ENCODE assay signal across 10 cellular contexts in the genomic region with DNA sequence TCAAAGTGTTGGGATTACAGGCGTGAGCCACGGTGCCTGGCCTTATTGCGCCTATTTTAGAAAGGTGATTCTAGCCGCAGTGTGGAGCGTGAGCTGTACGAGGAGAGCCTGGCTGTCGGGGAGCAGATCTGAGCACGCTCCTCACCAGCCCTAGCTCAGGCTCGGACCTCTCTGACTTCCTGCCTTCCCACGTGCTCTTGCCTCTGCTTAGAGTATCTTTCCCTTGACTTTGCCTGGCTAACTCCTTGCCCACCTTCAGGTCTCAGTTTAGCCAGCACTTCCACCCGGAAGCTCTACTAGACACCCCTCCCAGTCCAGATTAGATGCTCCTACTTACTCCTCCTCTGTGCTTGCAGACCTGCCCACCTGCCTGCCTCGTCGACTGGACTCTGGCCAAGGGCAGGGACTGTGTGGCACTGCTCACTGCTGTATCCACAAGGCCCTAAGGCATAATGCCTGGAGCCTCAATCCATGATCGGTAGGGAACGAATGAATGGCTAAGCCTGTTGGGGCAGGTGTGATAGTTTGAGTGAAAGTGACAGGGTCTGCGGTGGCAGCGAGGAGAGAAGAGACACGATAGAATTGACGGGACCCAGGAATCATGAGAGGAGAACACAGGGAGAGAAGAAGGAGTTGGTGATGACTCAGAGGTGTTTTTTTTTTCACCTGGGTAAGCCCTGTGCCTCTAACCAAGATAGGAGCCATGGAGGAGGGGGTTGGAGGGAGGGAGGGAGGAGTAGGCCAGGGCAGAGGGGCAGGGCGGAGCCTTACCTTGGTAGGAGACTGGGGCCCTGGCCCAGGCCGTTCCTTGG. TPM values are rescaled to one million over a fixed set of nuclear protein-coding genes. Genes with fewer than 3 reads are reported as not detected.
DNase-seq lines count a peak whose midpoint lies in the region; ATAC-seq lines count a peak whose summit lies in the region.
"Had no signal": no experiment of that assay in that cellular context is flagged by ENCODE, and none has a peak within 500 bp of the region (broad histone marks: within the 10 kb centered on the region; RNA-seq: fewer than 3 reads in every experiment).

No MANE protein-coding gene starts in this region.

- no peaks in the 10 kb centered on the region for H4K20me1 ChIP-seq in BLaER1

- H3K27ac ChIP-seq in BLaER1: peak overlapping the region; percentile 13; the same call in 1 of the 2 replicates
- peak overlapping the region; percentile 29 for H3K27ac ChIP-seq in cingulate gyrus (ENCODE audit: low read depth, low read length)

- H3K9ac ChIP-seq in BLaER1: no peak overlapping the region
- H3K9ac ChIP-seq in mucosa of stomach (ENCODE audit: low read length): peak overlapping the region; percentile 56

- H3K4me1 ChIP-seq in BLaER1 (peaks cover 54% of the 10 kb centered on the region), mucosa of stomach (ENCODE audit: control insufficient read depth, insufficient read depth, low read length) (peaks cover 61% of the 10 kb centered on the region)

- H3K4me2 ChIP-seq in BLaER1: no peak overlapping the region

- H3K4me3 ChIP-seq in BLaER1: no peak overlapping the region
- peak overlapping the region; percentile 22 for H3K4me3 ChIP-seq in mucosa of stomach (ENCODE audit: low read length)

- ATAC-seq in HG03175 (IDR thresholded peaks at IDR 0.05; ENCODE audit: unreplicated experiment): no peak
- no peak for ATAC-seq in activated CD4-positive, CD25-positive, alpha-beta regulatory T cell treated with anti-CD3 and anti-CD28 coated beads, Interleukin-2, amount 50 U/mL, for 24 hours
- ATAC-seq: activated T-cell treated with anti-CD3 and anti-CD28 coated beads, Interleukin-2, amount 50 U/mL, for 4 hours had no signal

- H3K9me3 ChIP-seq in BLaER1: no peaks in the 10 kb centered on the region
- no peaks in the 10 kb centered on the region for H3K9me3 ChIP-seq in mucosa of stomach (ENCODE audit: control insufficient read depth, low read length)

- H3K27me3 ChIP-seq in BLaER1: no peaks in the 10 kb centered on the region
- no peaks in the 10 kb centered on the region for H3K27me3 ChIP-seq in mucosa of stomach (ENCODE audit: control insufficient read depth, insufficient read depth, low read length)

- peak; percentile 86 for DNase-seq in HT-29 (ENCODE audit: low spot score)
- no peak for DNase-seq in UCSD-AML1 (lab: John Stamatoyannopoulos, UW; ENCODE audit: unreplicated experiment)
- no peak for DNase-seq in T-helper 9 cell
- DNase-seq: activated T-cell treated with anti-CD3 and anti-CD28 coated beads, Interleukin-2, amount 50 U/mL, for 4 hours; NCI-H187 had no signal

- H3K36me3 ChIP-seq in BLaER1 (no peaks in the 10 kb centered on the region), mucosa of stomach (ENCODE audit: control insufficient read depth, insufficient read depth, low read length) (no peaks in the 10 kb centered on the region)

RNA-seq across cellular contexts. Expression of a gene that starts 28.1 kb away (rescaled TPM):
- 21.5 and 23.9 TPM in 2 replicates for total RNA-seq in HT-29 (2014; rRNA removed; shearing (Covaris generic))
